ENCODE assay signal across 10 cellular contexts in the genomic region with DNA sequence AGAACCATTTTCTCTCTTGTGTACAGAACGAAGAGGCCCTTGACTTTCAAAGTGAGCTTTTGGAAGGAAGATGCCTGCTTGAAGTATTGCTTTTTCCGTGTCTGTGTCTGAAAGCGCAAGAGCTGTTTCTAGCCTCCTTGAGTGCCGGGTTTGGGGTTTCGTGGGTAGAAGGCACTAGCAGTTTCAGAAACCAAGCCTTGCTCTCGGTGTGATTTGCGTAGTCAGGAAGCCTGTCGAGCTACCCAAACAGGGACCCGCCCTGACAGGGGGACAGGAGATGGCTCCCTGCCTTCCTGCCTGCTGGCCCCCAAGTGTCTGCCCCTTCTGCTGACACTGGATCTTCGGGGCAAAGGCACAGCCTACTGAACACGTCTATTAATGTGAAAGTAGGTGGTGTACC.
A peak's percentile ranks its signal among the peaks of the same experiment; 100 is the strongest.
DNase-seq lines count a peak whose midpoint lies in the region; ATAC-seq and TF ChIP-seq lines count a peak whose summit lies in the region.
"Had no signal": no experiment of that assay in that cellular context is flagged by ENCODE, and none has a peak within 500 bp of the region (broad histone marks: within the 10 kb centered on the region; RNA-seq: fewer than 3 reads in every experiment).

No MANE protein-coding gene starts in this region.

- H3K27ac ChIP-seq in right atrium auricular region (no peak overlapping the region), body of pancreas (no peak overlapping the region)
- H3K27ac ChIP-seq: SK-N-MC had no signal

- H3K4me1 Mint-ChIP-seq in activated T-cell treated with anti-CD3 and anti-CD28 coated beads, Interleukin-2, amount 50 U/mL, for 4 hours (ENCODE audit: low read depth), result peaks cover 69% of the 10 kb centered on the region

- TF ChIP-seq POLR2A in body of pancreas (IDR thresholded peaks at IDR 0.05), result no peak

- 66 to 76% methylated on average over 11 of the region's 11 CpGs for WGBS in body of pancreas, 2 donors

- no peaks in the 10 kb centered on the region for H3K9me3 ChIP-seq in right atrium auricular region
- H3K9me3 ChIP-seq in body of pancreas, result no peaks in the 10 kb centered on the region

- in situ Hi-C loops in GM13977 (cut with MboI; ENCODE audit: low pct_unique_long_range_greater_than_20kb, low sequenced_read_pairs, unreplicated experiment), result no loop called here

- H3K4me3 Mint-ChIP-seq in activated T-cell treated with anti-CD3 and anti-CD28 coated beads, Interleukin-2, amount 50 U/mL, for 4 hours, result peak overlapping the region; percentile 57

- H3K36me3 ChIP-seq in right atrium auricular region (no peaks in the 10 kb centered on the region), body of pancreas (replicated peaks in 1 of 2; ENCODE audit: insufficient read depth in 1 of 2, low read depth in 2 of 2) (no peaks in the 10 kb centered on the region)

- H3K9me3 Mint-ChIP-seq in activated T-cell treated with anti-CD3 and anti-CD28 coated beads, Interleukin-2, amount 50 U/mL, for 4 hours, result no peaks in the 10 kb centered on the region

- TF ChIP-seq CTCF in GM13977 (IDR thresholded peaks at IDR 0.05; ENCODE audit: extremely low read depth, insufficient read depth, missing control alignments) (no peak), right atrium auricular region (IDR thresholded peaks at IDR 0.05) (no peak), body of pancreas (IDR thresholded peaks at IDR 0.05) (no peak)

- H3K36me3 Mint-ChIP-seq in activated T-cell treated with anti-CD3 and anti-CD28 coated beads, Interleukin-2, amount 50 U/mL, for 4 hours (ENCODE audit: insufficient read depth), result no peaks in the 10 kb centered on the region

- H3K4me3 ChIP-seq in right atrium auricular region, result no peak overlapping the region
- no peak overlapping the region for H3K4me3 ChIP-seq in body of pancreas
- H3K4me3 ChIP-seq: SK-N-MC had no signal

- ATAC-seq in GM18502 (IDR thresholded peaks at IDR 0.05; ENCODE audit: poor library complexity, unreplicated experiment) (peak; percentile 83), HG03460 (IDR thresholded peaks at IDR 0.05; ENCODE audit: unreplicated experiment) (peak; percentile 61), body of pancreas (no peak)
- ATAC-seq in activated T-cell treated with anti-CD3 and anti-CD28 coated beads, Interleukin-2, amount 50 U/mL, for 4 hours, result peak; percentile 84 to 90

- H3K4me1 ChIP-seq in right atrium auricular region (no peaks in the 10 kb centered on the region), body of pancreas (no peaks in the 10 kb centered on the region)

- peak; percentile 37 for DNase-seq in activated T-cell treated with anti-CD3 and anti-CD28 coated beads, Interleukin-2, amount 50 U/mL, for 4 hours
- peak; percentile 12 to 27 for DNase-seq in stimulated activated CD4-positive, alpha-beta T cell treated with anti-CD3 and anti-CD28 coated beads, Interleukin-1b, Interleukin-23, amount 100 ng/mL, for 1 hour (ENCODE audit: low read depth in 2 of 2)
- DNase-seq in globus pallidus (ENCODE audit: low spot score) (no peak), GM13977 (ENCODE audit: low spot score) (no peak), right atrium auricular region (ENCODE audit: low spot score) (no peak), body of pancreas (no peak)
- DNase-seq: KG1 had no signal

- H3K27me3 Mint-ChIP-seq in activated T-cell treated with anti-CD3 and anti-CD28 coated beads, Interleukin-2, amount 50 U/mL, for 4 hours (ENCODE audit: low read depth), result peaks cover 5% of the 10 kb centered on the region

- H3K27me3 ChIP-seq in right atrium auricular region (no peaks in the 10 kb centered on the region), body of pancreas (no peaks in the 10 kb centered on the region)

- intact Hi-C loops in body of pancreas (cut with DNase I), result no loop called here

Comparison
In these comparisons a context has a peak if more than half of its experiments do, and no peak if none do; other contexts are left out.
1. DNase-seq: peak in activated T-cell treated with anti-CD3 and anti-CD28 coated beads, Interleukin-2, amount 50 U/mL, for 4 hours (single experiment) and stimulated activated CD4-positive, alpha-beta T cell treated with anti-CD3 and anti-CD28 coated beads, Interleukin-1b, Interleukin-23, amount 100 ng/mL, for 1 hour (2 of 2); none in globus pallidus (single experiment), GM13977 (single experiment), right atrium auricular region (single experiment) and body of pancreas (0 of 4).